Comparison of ENCODE assay signal across 28 cellular contexts in the genomic region with DNA sequence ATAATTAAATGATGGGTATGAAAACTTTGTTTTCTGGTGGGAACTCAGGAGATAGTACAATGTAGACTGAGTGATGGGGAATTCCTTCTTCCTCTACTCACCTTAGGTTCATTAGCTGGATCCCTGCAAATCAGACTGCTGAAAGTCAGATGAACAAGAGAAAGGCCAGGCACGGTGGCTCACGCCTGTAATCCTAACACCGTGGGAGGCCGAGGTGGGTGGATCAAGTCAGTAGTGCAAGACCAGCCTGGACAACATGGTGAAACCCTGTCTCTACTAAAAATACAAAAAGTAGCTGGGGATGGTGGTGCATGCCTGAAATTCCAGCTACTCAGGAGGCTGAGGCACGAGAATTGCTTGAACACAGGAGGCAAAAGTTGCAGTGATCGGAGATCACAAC. TPM values are rescaled to one million over a fixed set of nuclear protein-coding genes. Genes with fewer than 3 reads are reported as not detected.
"Had no signal": no experiment of that assay in that cellular context is flagged by ENCODE, and none has a peak within 500 bp of the region (broad histone marks: within the 10 kb centered on the region; RNA-seq: fewer than 3 reads in every experiment).

No MANE protein-coding gene starts in this region.

- H2AFZ ChIP-seq: parathyroid adenoma had no signal

- H3K27ac ChIP-seq: ovary, parathyroid adenoma, psoas muscle, right lobe of liver, sigmoid colon, suprapubic skin, testis, tibial artery, upper lobe of left lung, uterus had no signal

- H3K27me3 ChIP-seq: ovary, right lobe of liver, sigmoid colon, suprapubic skin, testis, upper lobe of left lung, uterus had no signal

- H3K9ac ChIP-seq: parathyroid adenoma had no signal

- FAIRE-seq: small intestine had no signal

- H3K4me3 ChIP-seq: ovary, psoas muscle, right lobe of liver, sigmoid colon, suprapubic skin, testis, tibial artery, upper lobe of left lung, uterus had no signal

- H3K79me2 ChIP-seq: parathyroid adenoma had no signal

- ATAC-seq: naive thymus-derived CD8-positive, alpha-beta T cell; natural killer cell treated with Interleukin-12 subunit alpha and Interleukin-12 subunit beta and Interleukin-15 and Interleukin-18, amount 100 ng/mL, for 72 hours; psoas muscle; right cardiac atrium; right lobe of liver; stimulated activated effector memory CD8-positive, alpha-beta T cell treated with anti-CD3 and anti-CD28 coated beads, Interleukin-12 subunit alpha, Interleukin-12 subunit beta, amount 100 ng/mL, for 72 hours; stimulated activated naive B cell treated with anti-CD40 and anti-IgM and Interleukin-4, amounts not matched to agents 10 μg/mL and 1 μg/mL and 100 μg/mL, for 72 hours had no signal

- H3K4me1 ChIP-seq: parathyroid adenoma, psoas muscle, right lobe of liver, sigmoid colon, suprapubic skin, testis, tibial artery, upper lobe of left lung, uterus had no signal

- H3K36me3 ChIP-seq: ovary, right lobe of liver, sigmoid colon, suprapubic skin, tibial artery, upper lobe of left lung, uterus had no signal

- DNase-seq: naive B cell; naive thymus-derived CD8-positive, alpha-beta T cell; nephron progenitor cell; occipital lobe; ovary; posterior cingulate gyrus; psoas muscle; right cardiac atrium; right lobe of liver; sigmoid colon; small intestine; stimulated activated CD4-positive, alpha-beta T cell treated with anti-CD3 and anti-CD28 coated beads, Interleukin-15, amount 100 ng/mL, for 24 hours; stimulated activated CD4-positive, alpha-beta T cell treated with anti-CD3 and anti-CD28 coated beads, Interleukin-2, amount 100 ng/mL, for 24 hours; stimulated activated CD4-positive, alpha-beta T cell treated with anti-CD3 and anti-CD28 coated beads, Interleukin-2, amount 100 ng/mL, for 48 hours; stimulated activated CD4-positive, alpha-beta T cell treated with anti-CD3 and anti-CD28 coated beads, Interleukin-4, amount 100 ng/mL, for 24 hours; stimulated activated naive B cell treated with anti-CD40 and anti-IgM and Interleukin-4, amounts not matched to agents 10 μg/mL and 1 μg/mL and 100 μg/mL, for 72 hours; stimulated activated naive CD4-positive, alpha-beta T cell treated with Interleukin-2 at 50 U/mL for 16 hours; substantia nigra; testis; tibial artery; trophoblast cell; upper lobe of left lung; uterus had no signal

- H3K9me3 ChIP-seq: ovary, psoas muscle, right lobe of liver, suprapubic skin, testis, tibial artery, uterus had no signal

RNA-seq across cellular contexts. Expression of a gene that starts 28.7 kb away (rescaled TPM):
- total RNA-seq: neural crest cell had no signal
